24 cellular contexts compared by ENCODE assay signal in the genomic region with DNA sequence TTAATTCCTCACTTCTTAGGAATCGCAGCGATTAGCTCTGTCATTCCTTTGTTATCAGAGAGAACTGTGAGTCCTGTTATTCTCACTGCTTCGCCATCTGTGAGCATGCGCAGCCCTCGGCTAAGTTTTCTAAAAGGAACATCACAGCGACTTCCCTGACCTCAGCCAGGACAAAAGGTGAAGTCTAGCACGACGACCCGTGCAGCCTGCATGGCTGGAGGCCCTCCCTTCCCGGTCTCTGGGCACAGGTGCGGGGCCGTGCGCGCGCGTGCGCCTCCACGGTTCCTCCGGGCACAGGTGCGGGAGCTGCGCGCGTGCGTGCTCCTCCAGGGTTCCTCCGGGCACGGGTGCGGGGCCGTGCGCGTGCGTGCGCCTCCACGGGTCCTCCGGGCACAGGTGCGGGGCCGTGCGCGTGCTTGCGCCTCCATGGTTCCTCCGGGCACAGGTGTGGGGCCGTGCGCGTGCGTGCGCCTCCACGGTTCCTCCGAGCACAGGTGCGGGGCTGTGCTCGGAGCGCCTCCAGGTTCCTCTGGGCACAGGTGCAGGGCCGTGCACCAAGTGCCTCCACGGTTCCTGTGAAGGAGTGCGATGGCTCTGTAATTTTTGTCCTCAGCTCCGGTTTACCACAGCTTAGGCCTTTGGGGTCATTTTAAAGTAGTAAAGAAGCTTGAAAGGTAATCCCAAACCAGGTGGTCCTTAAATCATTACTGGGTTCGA.
DNase-seq lines count a peak whose midpoint lies in the region; ATAC-seq and TF ChIP-seq lines count a peak whose summit lies in the region.
"Had no signal": no experiment of that assay in that cellular context is flagged by ENCODE, and none has a peak within 500 bp of the region (broad histone marks: within the 10 kb centered on the region; RNA-seq: fewer than 3 reads in every experiment).

No MANE protein-coding gene starts in this region.

- TF ChIP-seq CTCF in lung (IDR thresholded peaks at IDR 0.05; ENCODE audit: control extremely low read depth, extremely low read depth) (no peak), spleen (IDR thresholded peaks at IDR 0.05 in 8 of 11, conservative IDR thresholded peaks at IDR 0.05 in 3 of 11) (no peak)

- H3K36me3 ChIP-seq in H7 (replicated peaks; ENCODE audit: control insufficient read depth, insufficient read depth, low read length) (no peaks in the 10 kb centered on the region), lung (ENCODE audit: control insufficient read depth in 2 of 2, insufficient read depth in 2 of 2, low read length in 2 of 2) (no peaks in the 10 kb centered on the region), spleen (no peaks in the 10 kb centered on the region)
- H3K36me3 ChIP-seq: gastrocnemius medialis, lower lobe of right lung, neutrophil, thoracic aorta had no signal

- H3K4me3 ChIP-seq in H7 (ENCODE audit: insufficient read depth, low read depth, low read length) (no peak overlapping the region), lung (no peak overlapping the region), spleen (no peak overlapping the region)
- H3K4me3 ChIP-seq: gastrocnemius medialis, lower lobe of right lung, SK-N-MC, thoracic aorta had no signal

- H3K4me1 ChIP-seq in lung (ENCODE audit: control insufficient read depth in 2 of 2, insufficient read depth in 2 of 2, low read length in 2 of 2): peaks cover 0 to 8% of the 10 kb centered on the region in 2 donors
- peaks cover 0 to 41% (median 19%) of the 10 kb centered on the region in 6 donors for H3K4me1 ChIP-seq in spleen

- H3K27me3 ChIP-seq in H7 (ENCODE audit: control insufficient read depth, insufficient read depth, low read length) (no peaks in the 10 kb centered on the region; the same call in 1 of the 2 replicates), lung (ENCODE audit: control insufficient read depth, insufficient read depth) (no peaks in the 10 kb centered on the region), spleen (replicated peaks in 1 of 7) (peaks cover 0 to 65% (median 28%) of the 10 kb centered on the region in 7 donors)

- 92 to 95% methylated on average over 55 of the region's 55 CpGs for WGBS in lung, 2 donors
- 90 to 97% (median 93%) methylated on average over 28 to 55 of the region's 55 CpGs for WGBS in spleen, 5 donors

- DNase-seq in H7 (peak; percentile 39), lung (ENCODE audit: low spot score) (peak; percentile 11), spleen (peak; percentile 66), SKM-1 (lab: John Stamatoyannopoulos, UW; ENCODE audit: unreplicated experiment) (no peak), NCI-H187 (lab: John Stamatoyannopoulos, UW) (no peak)
- peak; percentile 38 for DNase-seq in activated CD8-positive, alpha-beta memory T cell treated with anti-CD3 and anti-CD28 coated beads, Interleukin-2, amount 50 U/mL, for 48 hours
- DNase-seq in effector CD8-positive, alpha-beta T cell (lab: John Stamatoyannopoulos, UW): no peak
- DNase-seq: activated CD4-positive, alpha-beta T cell treated with anti-CD3 and anti-CD28 coated beads, Interleukin-2, amount 10 ng/mL, durations not matched to agents 24 days and 14 days; activated gamma-delta T cell treated with Interleukin-2 at 50 U/mL for 16 hours; amniotic stem cell; CD4-positive, CD25-positive, alpha-beta regulatory T cell; EL; gastrocnemius medialis; lower lobe of right lung; NCI-H1092 treated with DMSO at 0.1 percent for 48 hours; NCI-H2029; NCI-H2227 treated with DMSO at 0.1 percent for 48 hours; stimulated activated CD4-positive, alpha-beta T cell treated with anti-CD3 and anti-CD28 coated beads, Interleukin-2, amount 100 ng/mL, for 48 hours had no signal

- no peaks in the 10 kb centered on the region for H3K9me3 ChIP-seq in lung (ENCODE audit: control insufficient read depth in 2 of 2, insufficient read depth in 1 of 2, low read length in 1 of 2)
- H3K9me3 ChIP-seq in spleen: no peaks in the 10 kb centered on the region
- H3K9me3 ChIP-seq: gastrocnemius medialis, lower lobe of right lung, neutrophil, thoracic aorta had no signal

- no peak overlapping the region for H3K27ac ChIP-seq in lung (ENCODE audit: low read depth in 1 of 2, low read length in 1 of 2)
- no peak overlapping the region for H3K27ac ChIP-seq in spleen
- H3K27ac ChIP-seq: gastrocnemius medialis, lower lobe of right lung, neutrophil, RWPE1, SK-N-MC, thoracic aorta, VCaP had no signal

- no peak for ATAC-seq in lung (ENCODE audit: insufficient read depth, low FRiP score)
- ATAC-seq: gastrocnemius medialis; lower lobe of right lung; stimulated activated memory B cell treated with anti-CD40 and anti-IgM and Interleukin-4, amounts not matched to agents 10 μg/mL and 1 μg/mL and 100 μg/mL, for 72 hours had no signal

- intact Hi-C loops in spleen (cut with DNase I; ENCODE audit: low total_unique reads): no loop called here

- no peak for TF ChIP-seq POLR2A in spleen (IDR thresholded peaks at IDR 0.05)

Comparison
In these comparisons a context has a peak if more than half of its experiments do, and no peak if none do; other contexts are left out.
1. DNase-seq: peak in H7 (single experiment), activated CD8-positive, alpha-beta memory T cell treated with anti-CD3 and anti-CD28 coated beads, Interleukin-2, amount 50 U/mL, for 48 hours (single experiment), lung (single experiment) and spleen (single experiment); none in SKM-1 (single experiment), NCI-H187 (0 of 2) and effector CD8-positive, alpha-beta T cell (single experiment).